Comparison of ENCODE assay signal across 25 cellular contexts in the genomic region with DNA sequence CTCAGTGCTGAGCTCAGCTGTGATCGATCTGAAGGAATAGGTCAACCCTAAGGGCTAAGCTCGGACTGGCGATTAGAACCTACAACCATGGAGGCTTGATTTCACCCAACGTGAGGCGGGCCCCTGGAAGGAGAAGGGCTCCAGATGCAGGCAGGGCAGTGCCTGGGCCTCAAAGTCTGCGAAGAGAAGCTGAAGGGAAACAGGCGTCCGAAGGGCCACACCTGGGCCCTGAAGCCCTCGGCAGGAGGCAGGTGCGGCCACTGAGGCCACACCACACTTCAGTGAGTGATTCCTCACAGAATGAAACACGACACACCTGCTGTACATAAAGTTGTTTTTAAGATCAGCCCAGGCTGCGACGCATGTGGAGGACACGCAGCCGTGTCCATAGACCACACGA.
"Had no signal": no experiment of that assay in that cellular context is flagged by ENCODE, and none has a peak within 500 bp of the region (broad histone marks: within the 10 kb centered on the region; RNA-seq: fewer than 3 reads in every experiment).

No MANE protein-coding gene starts in this region.

- DNase-seq: activated CD4-positive, alpha-beta memory T cell treated with anti-CD3 and anti-CD28 coated beads, Interleukin-2, amount 10 ng/mL, durations not matched to agents 7 days and 5 days; activated CD4-positive, alpha-beta T cell treated with anti-CD3 and anti-CD28 coated beads for 1 hour; activated CD4-positive, alpha-beta T cell treated with anti-CD3 and anti-CD28 coated beads for 4 hours; activated CD4-positive, alpha-beta T cell treated with anti-CD3 and anti-CD28 coated beads, Interleukin-2, amount 10 ng/mL, durations not matched to agents 7 days and 5 days; activated CD4-positive, alpha-beta T cell treated with anti-CD3 and anti-CD28 coated beads, Interleukin-2, amount 50 U/mL, for 4 hours; activated CD8-positive, alpha-beta memory T cell treated with anti-CD3 and anti-CD28 coated beads, Interleukin-2, amount 50 U/mL, for 48 hours; activated effector memory CD4-positive, alpha-beta T cell treated with Interleukin-2 at 50 U/mL for 16 hours; activated gamma-delta T cell treated with Interleukin-2 at 50 U/mL for 16 hours; activated naive CD4-positive, alpha-beta T cell treated with anti-CD3 and anti-CD28 coated beads, Interleukin-2, amount 50 U/mL, for 16 hours; activated naive CD4-positive, alpha-beta T cell treated with Interleukin-2 at 50 U/mL for 16 hours; activated T-cell treated with anti-CD3 and anti-CD28 coated beads for 4 hours; activated T-cell treated with anti-CD3 and anti-CD28 coated beads, Interleukin-2, amount 50 U/mL, for 24 hours; activated T-cell treated with anti-CD3 and anti-CD28 coated beads, Interleukin-2, amount 50 U/mL, for 72 hours; amniotic stem cell; brain microvascular endothelial cell; cortex of kidney; dermis blood vessel endothelial cell; effector CD4-positive, alpha-beta T cell; effector memory CD8-positive, alpha-beta T cell; erythroblast; heart left ventricle; T-helper 2 cell had no signal

- ATAC-seq: activated T-cell treated with anti-CD3 and anti-CD28 coated beads, Interleukin-2, amount 50 U/mL, for 72 hours; effector memory CD8-positive, alpha-beta T cell; heart left ventricle; WTC11 had no signal

- H3K27ac ChIP-seq: brain microvascular endothelial cell, esophagus muscularis mucosa, heart left ventricle, VCaP had no signal

- H3K4me3 ChIP-seq: esophagus muscularis mucosa, heart left ventricle had no signal

- H3K4me1 ChIP-seq: esophagus muscularis mucosa, heart left ventricle had no signal

- H3K36me3 ChIP-seq: brain microvascular endothelial cell, esophagus muscularis mucosa, heart left ventricle had no signal

- H3K9me3 ChIP-seq: esophagus muscularis mucosa, heart left ventricle had no signal

- H3K27me3 ChIP-seq: brain microvascular endothelial cell had no signal
